In the genomic region with DNA sequence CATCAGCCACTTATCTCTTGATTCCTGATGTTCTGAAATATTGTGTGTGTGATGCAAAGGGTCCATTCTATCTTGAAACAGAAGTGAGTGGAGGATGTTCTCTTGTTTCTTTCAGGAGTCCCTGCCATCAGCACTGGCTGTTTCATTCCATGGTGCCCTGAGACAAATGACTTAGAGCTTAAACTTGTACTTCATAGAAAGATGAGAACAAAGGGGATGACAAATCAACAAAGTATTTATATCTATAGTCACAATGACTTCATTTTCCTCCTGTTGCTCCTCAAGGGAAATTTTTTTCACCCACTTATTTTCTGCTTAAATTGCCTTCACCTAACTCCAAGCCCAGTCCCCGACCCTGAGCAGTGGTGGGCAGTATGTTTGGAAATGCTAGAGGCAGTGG, we compare ENCODE assay signal across 15 cellular contexts.
A peak's percentile ranks its signal among the peaks of the same experiment; 100 is the strongest.
DNase-seq lines count a peak whose midpoint lies in the region; ATAC-seq and TF ChIP-seq lines count a peak whose summit lies in the region.
"Had no signal": no experiment of that assay in that cellular context is flagged by ENCODE, and none has a peak within 500 bp of the region (broad histone marks: within the 10 kb centered on the region; RNA-seq: fewer than 3 reads in every experiment).

No MANE protein-coding gene starts in this region.

- BruUV-seq in IMR-90 (replicated peaks; lab: Mats Ljungman, UMichigan) (no TSS peak), mammary epithelial cell (replicated peaks; lab: Mats Ljungman, UMichigan) (no TSS peak)

- peaks cover 5% of the 10 kb centered on the region; the same call in 1 of the 2 replicates for H3K9me1 ChIP-seq in IMR-90 (ENCODE audit: insufficient read depth, low read length)

- dilution Hi-C loops in IMR-90 (cut with HindIII; ENCODE audit: low sequenced_read_pairs, unreplicated experiment) (no loop called here), mammary epithelial cell (cut with HindIII; ENCODE audit: low sequenced_read_pairs) (no loop called here)

- TF ChIP-seq CTCF in AG10803 (conservative IDR thresholded peaks at IDR 0.05; ENCODE audit: low read length) (no peak), IMR-90 (conservative IDR thresholded peaks at IDR 0.05; ENCODE audit: low read depth, low read length) (no peak), mammary epithelial cell (conservative IDR thresholded peaks at IDR 0.05 in 1 of 2, IDR thresholded peaks at IDR 0.05 in 1 of 2; ENCODE audit: extremely low read depth in 1 of 2, insufficient read depth in 1 of 2, low read depth in 1 of 2, low read length in 2 of 2) (no peak), transverse colon (IDR thresholded peaks at IDR 0.05) (no peak)

- H3K4me1 ChIP-seq in IMR-90 (ENCODE audit: control insufficient read depth, insufficient read depth, low read length) (peaks cover 8% of the 10 kb centered on the region), mammary epithelial cell (ENCODE audit: insufficient read depth, low read length) (peaks cover 10% of the 10 kb centered on the region), transverse colon (no peaks in the 10 kb centered on the region)
- H3K4me1 ChIP-seq: colonic mucosa, stomach had no signal

- intact Hi-C loops in IMR-90 (cut with micrococcal nuclease) (loop anchor here (10.0 kb wide), 1 partner anchor 322 kb away; the partner anchor contains the start of gene RXFP3), mammary epithelial cell (cut with micrococcal nuclease) (loop anchor here (10.0 kb wide), 1 partner anchor 322 kb away; the partner anchor contains the start of gene RXFP3), transverse colon (cut with DNase I; ENCODE audit: low total_unique reads) (no loop called here)
- intact Hi-C loops in activated CD4-positive, alpha-beta T cell treated with anti-CD3 and anti-CD28 coated beads for 36 hours (cut with DNase I, micrococcal nuclease) = no loop called here

- H3K79me1 ChIP-seq in IMR-90 (ENCODE audit: low read depth in 1 of 2, low read length in 2 of 2) = no peaks in the 10 kb centered on the region

- no peak for TF ChIP-seq RAD21 in IMR-90 (IDR thresholded peaks at IDR 0.05; ENCODE audit: low read length)

- H2BK5ac ChIP-seq in IMR-90 (ENCODE audit: low read depth, low read length, poor library complexity, severe bottlenecking) = peak overlapping the region; percentile 83

- H3K9ac ChIP-seq in IMR-90 (ENCODE audit: low read depth, low read length) = no peak overlapping the region
- no peak overlapping the region for H3K9ac ChIP-seq in mammary epithelial cell (ENCODE audit: insufficient read depth, low read length)

- H3K9me3 ChIP-seq in IMR-90 (ENCODE audit: control insufficient read depth, insufficient read depth, low read length) = no peaks in the 10 kb centered on the region
- no peaks in the 10 kb centered on the region for H3K9me3 ChIP-seq in mammary epithelial cell (replicated peaks; ENCODE audit: insufficient read depth, low read length)
- no peaks in the 10 kb centered on the region for H3K9me3 ChIP-seq in transverse colon
- H3K9me3 ChIP-seq: colonic mucosa, stomach had no signal

- no peaks in the 10 kb centered on the region for H3K79me2 ChIP-seq in mammary epithelial cell (ENCODE audit: insufficient read depth, low read length)
- H3K79me2 ChIP-seq: hepatocyte had no signal

- peak overlapping the region; percentile 60; the same call in 1 of the 2 replicates for H2BK120ac ChIP-seq in IMR-90 (ENCODE audit: low read depth, low read length)

- DNase-seq in AG10803 (ENCODE audit: low read depth) = peak; percentile 55
- peak; percentile 79 for DNase-seq in IMR-90
- peak; percentile 38 for DNase-seq in mammary epithelial cell
- DNase-seq in kidney tubule cell (ENCODE audit: low spot score) = peak; percentile 79
- no peak for DNase-seq in transverse colon
- no peak for DNase-seq in activated CD4-positive, alpha-beta T cell treated with anti-CD3 and anti-CD28 coated beads for 36 hours
- DNase-seq in NCI-H1436 (lab: John Stamatoyannopoulos, UW) = no peak
- DNase-seq: activated CD4-positive, alpha-beta T cell treated with anti-CD3 and anti-CD28 coated beads, Interleukin-2, amount 10 ng/mL, durations not matched to agents 7 days and 5 days; colonic mucosa; NCI-H187; NCI-H524; stimulated activated CD4-positive, alpha-beta T cell treated with anti-CD3 and anti-CD28 coated beads, Interleukin-12 subunit alpha, Interleukin-12 subunit beta, amount 100 ng/mL, for 4 hours; stomach had no signal

- H3K4me1 Mint-ChIP-seq in activated CD4-positive, alpha-beta T cell treated with anti-CD3 and anti-CD28 coated beads for 36 hours = no peaks in the 10 kb centered on the region
- H3K4me1 Mint-ChIP-seq: activated CD4-positive, alpha-beta T cell treated with anti-CD3 and anti-CD28 coated beads, Interleukin-2, amount 10 ng/mL, durations not matched to agents 7 days and 5 days had no signal

- no peaks in the 10 kb centered on the region for H3K36me3 Mint-ChIP-seq in activated CD4-positive, alpha-beta T cell treated with anti-CD3 and anti-CD28 coated beads for 36 hours (ENCODE audit: low read depth)

- peaks cover 5% of the 10 kb centered on the region; the same call in 1 of the 2 replicates for H3K36me3 ChIP-seq in IMR-90 (ENCODE audit: control insufficient read depth, insufficient read depth, low read length)
- no peaks in the 10 kb centered on the region for H3K36me3 ChIP-seq in mammary epithelial cell (ENCODE audit: insufficient read depth, low read length)
- H3K36me3 ChIP-seq in transverse colon = no peaks in the 10 kb centered on the region
- H3K36me3 ChIP-seq: colonic mucosa had no signal

- TF ChIP-seq EP300 in transverse colon (IDR thresholded peaks at IDR 0.05; ENCODE audit: low read depth) = no peak

- peak overlapping the region; percentile 2; the same call in 1 of the 2 replicates for H3K18ac ChIP-seq in IMR-90 (ENCODE audit: low read depth, low read length)

- H3K27me3 ChIP-seq in IMR-90 (ENCODE audit: control insufficient read depth, insufficient read depth, low read length) (no peaks in the 10 kb centered on the region), mammary epithelial cell (ENCODE audit: insufficient read depth, low read length) (no peaks in the 10 kb centered on the region), transverse colon (no peaks in the 10 kb centered on the region)
- H3K27me3 ChIP-seq: colonic mucosa, hepatocyte, stomach had no signal

- peaks cover 3% of the 10 kb centered on the region for H3K27me3 Mint-ChIP-seq in activated CD4-positive, alpha-beta T cell treated with anti-CD3 and anti-CD28 coated beads for 36 hours

- H4K8ac ChIP-seq in IMR-90 (ENCODE audit: low read depth in 2 of 2, low read length in 2 of 2) = peak overlapping the region in 1 of 2 experiments; percentile 56; a peak in 1 of 4 replicates

- H4K5ac ChIP-seq in IMR-90 (ENCODE audit: low read depth, low read length) = no peak overlapping the region

- H3K4me3 ChIP-seq in AG10803 (ENCODE audit: low read length) (no peak overlapping the region), IMR-90 (ENCODE audit: insufficient read depth, low read depth, low read length) (no peak overlapping the region), mammary epithelial cell (replicated peaks in 1 of 3; ENCODE audit: insufficient read depth in 1 of 3, low read depth in 2 of 3, low read length in 3 of 3) (no peak overlapping the region), transverse colon (no peak overlapping the region)
- H3K4me3 ChIP-seq: colonic mucosa, hepatocyte, stomach had no signal

- no peak for TF ChIP-seq POLR2A in IMR-90 (IDR thresholded peaks at IDR 0.05; ENCODE audit: low read depth, low read length)
- no peak for TF ChIP-seq POLR2A in transverse colon (IDR thresholded peaks at IDR 0.05)

- H3K23ac ChIP-seq in IMR-90 (ENCODE audit: low read depth, low read length) = peak overlapping the region; percentile 65; the same call in 1 of the 2 replicates

- in situ Hi-C loops in IMR-90 (cut with MboI; ENCODE audit: low sequenced_read_pairs) (no loop called here), mammary epithelial cell (cut with MboI; ENCODE audit: low sequenced_read_pairs in 2 of 2) (no loop called here), transverse colon (cut with MboI; ENCODE audit: low pct_ligation_motif_present in 1 of 4, low pct_unique_long_range_greater_than_20kb in 1 of 4, low sequenced_read_pairs in 3 of 4) (no loop called here)

- no peak overlapping the region for H3K56ac ChIP-seq in IMR-90 (ENCODE audit: extremely low read depth, insufficient read depth, low read length)

- H4K20me1 ChIP-seq in IMR-90 (ENCODE audit: insufficient read depth, low read length) (peaks cover 5% of the 10 kb centered on the region; the same call in 1 of the 2 replicates), mammary epithelial cell (ENCODE audit: insufficient read depth, low read length) (no peaks in the 10 kb centered on the region)

- H2AK9ac ChIP-seq in IMR-90 (replicated peaks; ENCODE audit: low read depth, low read length, poor library complexity) = no peak overlapping the region

- H3K4me2 ChIP-seq in IMR-90 (ENCODE audit: low read depth, low read length) (peak overlapping the region; percentile 41; the same call in 1 of the 2 replicates), mammary epithelial cell (ENCODE audit: insufficient read depth, low read depth, low read length) (no peak overlapping the region)
- H3K4me2 ChIP-seq: hepatocyte had no signal

- H3K4me3 Mint-ChIP-seq in activated CD4-positive, alpha-beta T cell treated with anti-CD3 and anti-CD28 coated beads for 36 hours = no peak overlapping the region
- H3K4me3 Mint-ChIP-seq: activated CD4-positive, alpha-beta T cell treated with anti-CD3 and anti-CD28 coated beads, Interleukin-2, amount 10 ng/mL, durations not matched to agents 7 days and 5 days had no signal

- 0 out of 3 replicates have a peak overlapping the region, but pooled peaks have one; percentile 17 for H2BK15ac ChIP-seq in IMR-90 (ENCODE audit: low read depth, low read length)

- H3K4ac ChIP-seq in IMR-90 (ENCODE audit: low read depth, low read length) = peak overlapping the region; percentile 68; the same call in 1 of the 2 replicates

- peak overlapping the region; percentile 60 for H2BK20ac ChIP-seq in IMR-90 (ENCODE audit: low read depth, low read length)

- peak; percentile 62 for ATAC-seq in IMR-90 (ENCODE audit: low read depth)
- ATAC-seq in GM21825 (IDR thresholded peaks at IDR 0.05; ENCODE audit: unreplicated experiment) = no peak
- ATAC-seq in activated CD4-positive, alpha-beta T cell treated with anti-CD3 and anti-CD28 coated beads for 36 hours = no peak

- POLR2A ChIA-PET in IMR-90 (lab: Charles Lee; ENCODE audit: unreplicated experiment) = no interaction called here
- POLR2A ChIA-PET in activated CD4-positive, alpha-beta T cell treated with anti-CD3 and anti-CD28 coated beads for 36 hours (lab: Charles Lee) = no interaction called here

- H3K27ac Mint-ChIP-seq in activated CD4-positive, alpha-beta T cell treated with anti-CD3 and anti-CD28 coated beads for 36 hours = no peak overlapping the region
- H3K27ac Mint-ChIP-seq: activated CD4-positive, alpha-beta T cell treated with anti-CD3 and anti-CD28 coated beads, Interleukin-2, amount 10 ng/mL, durations not matched to agents 7 days and 5 days had no signal

- no CpG with 5 or more reads among the region's 1 CpG for WGBS in IMR-90 (ENCODE audit: extremely low coverage in 2 of 2, insufficient read length in 1 of 2), 2 experiments
- WGBS in mammary epithelial cell (ENCODE audit: low coverage, missing lambda C conversion rate) = 0% methylated on average over 1 of the region's 1 CpG
- WGBS in transverse colon (ENCODE audit: low coverage in 1 of 2), 2 donors = 65 to 75% methylated on average over 1 of the region's 1 CpG

- no peak overlapping the region for H2AFZ ChIP-seq in IMR-90 (replicated peaks; ENCODE audit: low read length, poor library complexity)
- no peak overlapping the region for H2AFZ ChIP-seq in mammary epithelial cell (ENCODE audit: low read depth, low read length)
- H2AFZ ChIP-seq: hepatocyte had no signal

- CTCF ChIA-PET in IMR-90 (lab: Yijun Ruan, JAX) (no interaction called here), mammary epithelial cell (lab: Charles Lee; ENCODE audit: low non-redundant PET) (no interaction called here)
- CTCF ChIA-PET in activated CD4-positive, alpha-beta T cell treated with anti-CD3 and anti-CD28 coated beads for 36 hours (lab: Charles Lee) = no interaction called here

- H3K14ac ChIP-seq in IMR-90 (replicated peaks; ENCODE audit: low read depth, low read length) = peak overlapping the region; percentile 59

- peak overlapping the region; percentile 62; the same call in 1 of the 2 replicates for H2AK5ac ChIP-seq in IMR-90 (ENCODE audit: low read depth, low read length)

- H3K9me3 Mint-ChIP-seq in activated CD4-positive, alpha-beta T cell treated with anti-CD3 and anti-CD28 coated beads for 36 hours (ENCODE audit: low read depth) = no peaks in the 10 kb centered on the region
- H3K9me3 Mint-ChIP-seq: activated CD4-positive, alpha-beta T cell treated with anti-CD3 and anti-CD28 coated beads, Interleukin-2, amount 10 ng/mL, durations not matched to agents 7 days and 5 days had no signal

- H3K27ac ChIP-seq in IMR-90 (ENCODE audit: insufficient read depth, low read length) = no peak overlapping the region
- H3K27ac ChIP-seq in mammary epithelial cell (ENCODE audit: insufficient read depth, low read depth, low read length) = peak overlapping the region; percentile 6
- no peak overlapping the region for H3K27ac ChIP-seq in transverse colon
- H3K27ac ChIP-seq: colonic mucosa, hepatocyte, stomach had no signal

- H4K91ac ChIP-seq in IMR-90 (ENCODE audit: insufficient read depth, low read depth, low read length) = no peak overlapping the region

Comparison
In these comparisons a context has a peak if more than half of its experiments do, and no peak if none do; other contexts are left out.
1. DNase-seq: peak in AG10803 (single experiment), IMR-90 (single experiment), mammary epithelial cell (single experiment) and kidney tubule cell (single experiment); none in transverse colon (single experiment), activated CD4-positive, alpha-beta T cell treated with anti-CD3 and anti-CD28 coated beads for 36 hours (single experiment) and NCI-H1436 (single experiment).
2. intact Hi-C loops: an anchor here in IMR-90 (10.0 kb wide) and mammary epithelial cell (10.0 kb wide); none called in transverse colon and activated CD4-positive, alpha-beta T cell treated with anti-CD3 and anti-CD28 coated beads for 36 hours.